ENCODE assay signal across 1 cellular context in the genomic region with DNA sequence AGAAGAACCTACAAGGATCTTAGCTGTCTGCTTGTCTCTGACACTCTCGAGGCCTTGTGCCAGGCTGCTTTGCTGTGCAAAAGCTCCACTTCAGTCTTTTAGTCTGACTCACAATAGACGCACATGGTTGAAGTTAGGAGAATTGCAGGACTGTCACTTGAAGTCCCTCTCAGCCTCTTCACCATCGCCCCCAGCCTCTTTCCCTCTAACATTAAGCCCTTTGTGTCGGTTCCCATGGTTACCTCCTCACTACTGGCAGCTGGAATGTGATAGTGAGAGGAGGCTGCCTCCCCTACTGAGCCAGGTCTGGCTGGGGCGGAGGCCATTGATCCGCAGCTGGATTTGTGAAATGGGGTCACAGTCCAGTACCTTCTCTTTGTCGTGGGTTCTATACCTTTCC.
TF ChIP-seq lines count a peak whose summit lies in the region.

No MANE protein-coding gene starts in this region.

TF ChIP-seq in WTC11, 78 proteins besides CTCF, POLR2A, EP300 and RAD21 (continued from another document):
- TF ChIP-seq, protein P1, sequence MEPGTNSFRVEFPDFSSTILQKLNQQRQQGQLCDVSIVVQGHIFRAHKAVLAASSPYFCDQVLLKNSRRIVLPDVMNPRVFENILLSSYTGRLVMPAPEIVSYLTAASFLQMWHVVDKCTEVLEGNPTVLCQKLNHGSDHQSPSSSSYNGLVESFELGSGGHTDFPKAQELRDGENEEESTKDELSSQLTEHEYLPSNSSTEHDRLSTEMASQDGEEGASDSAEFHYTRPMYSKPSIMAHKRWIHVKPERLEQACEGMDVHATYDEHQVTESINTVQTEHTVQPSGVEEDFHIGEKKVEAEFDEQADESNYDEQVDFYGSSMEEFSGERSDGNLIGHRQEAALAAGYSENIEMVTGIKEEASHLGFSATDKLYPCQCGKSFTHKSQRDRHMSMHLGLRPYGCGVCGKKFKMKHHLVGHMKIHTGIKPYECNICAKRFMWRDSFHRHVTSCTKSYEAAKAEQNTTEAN (CRISPR knock-in tag; IDR thresholded peaks at IDR 0.05) = no peak
- TF ChIP-seq, protein P2, sequence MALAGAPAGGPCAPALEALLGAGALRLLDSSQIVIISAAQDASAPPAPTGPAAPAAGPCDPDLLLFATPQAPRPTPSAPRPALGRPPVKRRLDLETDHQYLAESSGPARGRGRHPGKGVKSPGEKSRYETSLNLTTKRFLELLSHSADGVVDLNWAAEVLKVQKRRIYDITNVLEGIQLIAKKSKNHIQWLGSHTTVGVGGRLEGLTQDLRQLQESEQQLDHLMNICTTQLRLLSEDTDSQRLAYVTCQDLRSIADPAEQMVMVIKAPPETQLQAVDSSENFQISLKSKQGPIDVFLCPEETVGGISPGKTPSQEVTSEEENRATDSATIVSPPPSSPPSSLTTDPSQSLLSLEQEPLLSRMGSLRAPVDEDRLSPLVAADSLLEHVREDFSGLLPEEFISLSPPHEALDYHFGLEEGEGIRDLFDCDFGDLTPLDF (CRISPR knock-in tag; IDR thresholded peaks at IDR 0.05) = no peak
- TF ChIP-seq SOX15 (CRISPR knock-in tag; IDR thresholded peaks at IDR 0.05) = no peak
- peak; percentile 95 for TF ChIP-seq TEAD1 (CRISPR knock-in tag; IDR thresholded peaks at IDR 0.05)
- TF ChIP-seq ZBTB21 (CRISPR knock-in tag; IDR thresholded peaks at IDR 0.05; ENCODE audit: borderline replicate concordance) = no peak
- TF ChIP-seq, protein P3, sequence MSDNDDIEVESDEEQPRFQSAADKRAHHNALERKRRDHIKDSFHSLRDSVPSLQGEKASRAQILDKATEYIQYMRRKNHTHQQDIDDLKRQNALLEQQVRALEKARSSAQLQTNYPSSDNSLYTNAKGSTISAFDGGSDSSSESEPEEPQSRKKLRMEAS (CRISPR knock-in tag; IDR thresholded peaks at IDR 0.05) = 0 out of 2 replicates have a peak, but pooled peaks have one; percentile 21
- TF ChIP-seq ZNF219 (CRISPR knock-in tag; IDR thresholded peaks at IDR 0.05; ENCODE audit: borderline replicate concordance) = no peak
- TF ChIP-seq, protein P4, sequence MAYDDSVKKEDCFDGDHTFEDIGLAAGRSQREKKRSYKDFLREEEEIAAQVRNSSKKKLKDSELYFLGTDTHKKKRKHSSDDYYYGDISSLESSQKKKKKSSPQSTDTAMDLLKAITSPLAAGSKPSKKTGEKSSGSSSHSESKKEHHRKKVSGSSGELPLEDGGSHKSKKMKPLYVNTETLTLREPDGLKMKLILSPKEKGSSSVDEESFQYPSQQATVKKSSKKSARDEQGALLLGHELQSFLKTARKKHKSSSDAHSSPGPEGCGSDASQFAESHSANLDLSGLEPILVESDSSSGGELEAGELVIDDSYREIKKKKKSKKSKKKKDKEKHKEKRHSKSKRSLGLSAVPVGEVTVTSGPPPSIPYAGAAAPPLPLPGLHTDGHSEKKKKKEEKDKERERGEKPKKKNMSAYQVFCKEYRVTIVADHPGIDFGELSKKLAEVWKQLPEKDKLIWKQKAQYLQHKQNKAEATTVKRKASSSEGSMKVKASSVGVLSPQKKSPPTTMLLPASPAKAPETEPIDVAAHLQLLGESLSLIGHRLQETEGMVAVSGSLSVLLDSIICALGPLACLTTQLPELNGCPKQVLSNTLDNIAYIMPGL (CRISPR knock-in tag; IDR thresholded peaks at IDR 0.05) = no peak
- peak; percentile 86 for TF ChIP-seq TEAD4 (CRISPR knock-in tag; IDR thresholded peaks at IDR 0.05)
- 0 out of 2 replicates have a peak, but pooled peaks have one; percentile 20 for TF ChIP-seq ZNF423 (CRISPR knock-in tag; IDR thresholded peaks at IDR 0.05)
